8 cellular contexts compared by ENCODE assay signal in genomic region chr9:32526042-32526706, GRCh38. TPM values are rescaled to one million over a fixed set of nuclear protein-coding genes. Genes with fewer than 3 reads are reported as not detected.
DNase-seq lines count a peak whose midpoint lies in the region; ATAC-seq and TF ChIP-seq lines count a peak whose summit lies in the region.

Gene RIGI, minus strand, starts transcription at chr9:32526196. Its CDS starts 30 bp downstream, at chr9:32526166.

- WGBS in psoas muscle, 3 donors = 0% methylated on average over 37 of the region's 37 CpGs

- H3K27me3 ChIP-seq in left ventricle myocardium inferior (ENCODE audit: low read depth) = no peaks in the 10 kb centered on the region
- H3K27me3 ChIP-seq in psoas muscle (ENCODE audit: insufficient read depth in 3 of 3, low read length in 2 of 3) = no peaks in the 10 kb centered on the region
- no peaks in the 10 kb centered on the region for H3K27me3 ChIP-seq in uterus

- H3K36me3 ChIP-seq in left ventricle myocardium inferior (no peaks in the 10 kb centered on the region), psoas muscle (ENCODE audit: insufficient read depth in 1 of 2, low read depth in 1 of 2) (no peaks in the 10 kb centered on the region), uterus (no peaks in the 10 kb centered on the region)

- H3K4me3 Mint-ChIP-seq in T-cell = peak within 1 kb of the TSS; percentile 87 to 98 (median 92)

- H3K4me1 ChIP-seq in left ventricle myocardium inferior = peaks cover 43% of the 10 kb centered on the region
- peaks cover 21% of the 10 kb centered on the region for H3K4me1 ChIP-seq in psoas muscle
- peaks cover 0 to 3% of the 10 kb centered on the region in 2 donors for H3K4me1 ChIP-seq in uterus

- no peaks in the 10 kb centered on the region for H3K9me3 Mint-ChIP-seq in T-cell

- peaks cover 49 to 64% (median 57%) of the 10 kb centered on the region in 3 donors for H3K4me1 Mint-ChIP-seq in T-cell

- POLR2A ChIA-PET in T-cell (lab: Charles Lee) = interaction anchor here (0.5 to 2.0 kb wide), 10 partner anchors 14 to 1692 kb away, joined by 3 to 11 read pairs (median 4); no protein-coding TSS in a partner anchor

- DNase-seq in NCI-H1105 (lab: John Stamatoyannopoulos, UW) (peak; percentile 70), T-cell (peak; percentile 40 to 86 (median 76)), amniotic stem cell (lab: John Stamatoyannopoulos, UW) (peak; percentile 86), left ventricle myocardium inferior (peak; percentile 94), psoas muscle (peak; percentile 92), uterus (peak; percentile 93 to 95)

- peak within 1 kb of the TSS; percentile 76 for H3K4me3 ChIP-seq in left ventricle myocardium inferior
- peak within 1 kb of the TSS; percentile 72 for H3K4me3 ChIP-seq in psoas muscle
- H3K4me3 ChIP-seq in uterus = peak within 1 kb of the TSS; percentile 54 to 77

- H3K36me3 Mint-ChIP-seq in T-cell = peaks cover 35% of the 10 kb centered on the region

- intact Hi-C loops in left ventricle myocardium inferior (cut with micrococcal nuclease) = no loop called here
- intact Hi-C loops in psoas muscle (cut with DNase I) = loop anchor here (2.0 to 5.0 kb wide), 2 partner anchors 139 to 144 kb away; partner anchors contain the start of gene ACO1 (in 1 of the 2)
- intact Hi-C loops in uterus (cut with DNase I; ENCODE audit: low total_unique reads) = no loop called here

- peak within 1 kb of the TSS; percentile 88 for H3K27ac ChIP-seq in left ventricle myocardium inferior (replicated peaks)
- H3K27ac ChIP-seq in psoas muscle = peak within 1 kb of the TSS; percentile 64
- peak within 1 kb of the TSS; percentile 77 to 98 for H3K27ac ChIP-seq in uterus

- peak; percentile 41 for TF ChIP-seq CTCF in GM12872 (IDR thresholded peaks at IDR 0.05; ENCODE audit: insufficient read depth, low read depth, low read length)
- TF ChIP-seq CTCF in left ventricle myocardium inferior (IDR thresholded peaks at IDR 0.05; ENCODE audit: borderline replicate concordance) = peak; percentile 62
- peak; percentile 44 for TF ChIP-seq CTCF in psoas muscle (IDR thresholded peaks at IDR 0.05)
- TF ChIP-seq CTCF in uterus (IDR thresholded peaks at IDR 0.05) = peak; percentile 23 to 39 (median 28)

- ATAC-seq in HG02642 (IDR thresholded peaks at IDR 0.05; ENCODE audit: poor library complexity, unreplicated experiment) (peak; percentile 71), T-cell (replicated peaks in 1 of 4) (peak; percentile 78 to 84 (median 83)), psoas muscle (peak; percentile 88 to 94 (median 92))

- H3K9me3 ChIP-seq in left ventricle myocardium inferior (replicated peaks) = peaks cover 7% of the 10 kb centered on the region
- H3K9me3 ChIP-seq in psoas muscle = no peaks in the 10 kb centered on the region
- no peaks in the 10 kb centered on the region for H3K9me3 ChIP-seq in uterus

- H3K27ac Mint-ChIP-seq in T-cell = peak within 1 kb of the TSS; percentile 97 to 99

- TF ChIP-seq POLR2A in uterus (IDR thresholded peaks at IDR 0.05) = peak; percentile 57 to 66

- CTCF ChIA-PET in T-cell (lab: Charles Lee) = interaction anchor here (0.6 to 3.2 kb wide), 25 partner anchors 14 to 1932 kb away, joined by 3 to 60 read pairs (median 5); partner anchors contain the start of genes ACO1 (in 1 of the 2), FAM219A (in 1 of the 2), NDUFB6 (in 1 of the 2) and SMIM27 (in 1 of the 2)

- no peaks in the 10 kb centered on the region for H3K27me3 Mint-ChIP-seq in T-cell

RNA-seq across cellular contexts. Expression of gene RIGI, which starts in this region (rescaled TPM):
- total RNA-seq in T-cell (10 to 100 TPM; 14.0 to 27.1 (median 19.3) TPM), left ventricle myocardium inferior (3.8 TPM), psoas muscle (1 to 10 TPM; 3.3 to 4.4 (median 3.7) TPM), uterus (10 to 100 TPM in 3 of 4 donors, 1 to 10 TPM in 1; 2.6 to 22.5 (median 14.3) TPM)
- 1 to 10 TPM; 1.3 to 5.4 (median 1.4) TPM for polyA plus RNA-seq in psoas muscle

Comparison
In these comparisons a context has a peak if more than half of its experiments do, and no peak if none do; other contexts are left out.
1. Peak in every context shown above with its lines: DNase-seq, ATAC-seq, H3K4me3 ChIP-seq and H3K27ac ChIP-seq.
2. intact Hi-C loops: an anchor here in psoas muscle (2.0 to 5.0 kb wide); none called in left ventricle myocardium inferior and uterus.